ENCODE assay signal across 10 cellular contexts in the genomic region with DNA sequence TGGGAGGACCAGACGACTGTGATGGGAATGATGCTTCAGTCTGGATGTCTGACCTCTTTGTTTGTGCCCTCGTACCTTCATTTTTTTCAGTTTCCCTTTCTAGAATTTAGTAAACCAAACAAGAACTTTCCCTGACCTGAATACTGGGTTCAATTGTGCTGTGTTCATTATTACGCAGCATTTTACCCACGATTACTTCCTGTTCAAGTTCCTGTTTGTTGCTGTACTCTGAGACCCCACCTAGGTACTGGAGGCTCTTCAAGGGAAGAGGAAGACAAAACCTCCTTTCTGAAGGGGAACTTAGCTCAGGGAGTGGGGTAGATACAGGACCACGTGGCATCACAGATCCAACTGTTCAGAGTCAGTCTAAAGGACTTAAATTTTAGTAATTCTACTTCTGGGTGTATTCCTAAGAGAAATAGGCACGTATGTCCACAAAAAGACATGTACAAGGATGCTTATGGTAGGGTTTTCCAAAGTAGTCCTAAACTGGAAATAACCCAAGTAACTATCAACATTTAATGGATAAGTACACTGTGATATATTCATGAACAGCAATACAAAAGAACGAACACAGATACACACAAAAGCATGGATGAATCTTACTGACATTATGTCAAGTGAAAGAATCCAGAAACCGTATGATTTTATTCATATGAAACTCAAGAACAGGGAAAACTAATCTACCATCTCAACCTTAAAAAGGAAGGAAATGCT. TPM values are rescaled to one million over a fixed set of nuclear protein-coding genes. Genes with fewer than 3 reads are reported as not detected.
DNase-seq lines count a peak whose midpoint lies in the region; ATAC-seq, FAIRE-seq and TF ChIP-seq lines count a peak whose summit lies in the region.
"Had no signal": no experiment of that assay in that cellular context is flagged by ENCODE, and none has a peak within 500 bp of the region (broad histone marks: within the 10 kb centered on the region; RNA-seq: fewer than 3 reads in every experiment).

No MANE protein-coding gene starts in this region.

- H3K14ac ChIP-seq in neuronal stem cell (ENCODE audit: low read length) = no peak overlapping the region

- no peak overlapping the region for H2AFZ ChIP-seq in neuronal stem cell (ENCODE audit: low read length)

- no peak overlapping the region for H3K4me2 ChIP-seq in neuronal stem cell (ENCODE audit: insufficient read depth, low read length, poor library complexity, severe bottlenecking)

- TF ChIP-seq POLR2A in GM12891 (IDR thresholded peaks at IDR 0.05; ENCODE audit: low read depth, low read length) = no peak
- no peak for TF ChIP-seq POLR2A in esophagus squamous epithelium (IDR thresholded peaks at IDR 0.05)

- no peak overlapping the region for H2BK5ac ChIP-seq in neuronal stem cell (ENCODE audit: low read length)

- no peak overlapping the region for H4K8ac ChIP-seq in neuronal stem cell (ENCODE audit: low read depth, low read length)

- peak; percentile 87 for FAIRE-seq in GM12891 (lab: Jason Lieb, UNC)

- H3K4ac ChIP-seq in neuronal stem cell (ENCODE audit: low read length) = no peak overlapping the region

- no peak overlapping the region for H3K4me3 ChIP-seq in esophagus squamous epithelium
- no peak overlapping the region for H3K4me3 ChIP-seq in neuronal stem cell (ENCODE audit: low read length in 2 of 2)

- H2AK5ac ChIP-seq in neuronal stem cell (ENCODE audit: low read depth, low read length) = no peak overlapping the region

- no peak for TF ChIP-seq CTCF in esophagus squamous epithelium (IDR thresholded peaks at IDR 0.05)

- intact Hi-C loops in left cardiac atrium (cut with DNase I) (no loop called here), esophagus squamous epithelium (cut with DNase I) (no loop called here)

- no peaks in the 10 kb centered on the region for H3K79me1 ChIP-seq in neuronal stem cell (ENCODE audit: low read depth, low read length)

- no peaks in the 10 kb centered on the region for H3K36me3 ChIP-seq in esophagus squamous epithelium
- H3K36me3 ChIP-seq in neuronal stem cell (replicated peaks in 1 of 2; ENCODE audit: control insufficient read depth in 2 of 2, insufficient read depth in 2 of 2, low read length in 2 of 2) = no peaks in the 10 kb centered on the region

- no peaks in the 10 kb centered on the region for H3K4me1 ChIP-seq in esophagus squamous epithelium
- H3K4me1 ChIP-seq in neuronal stem cell (ENCODE audit: control insufficient read depth in 2 of 2, insufficient read depth in 1 of 2, low read depth in 1 of 2, low read length in 2 of 2) = peaks cover 0 to 5% of the 10 kb centered on the region in 2 donors

- ATAC-seq in GM21576 (IDR thresholded peaks at IDR 0.05; ENCODE audit: unreplicated experiment) (peak; percentile 81), left cardiac atrium (peak; percentile 43 to 61)

- peaks cover 0 to 10% (median 0%) of the 10 kb centered on the region in 3 donors for H3K9me3 ChIP-seq in esophagus squamous epithelium
- H3K9me3 ChIP-seq in neuronal stem cell (replicated peaks in 1 of 2; ENCODE audit: control insufficient read depth in 2 of 2, insufficient read depth in 1 of 2, low read depth in 1 of 2, low read length in 2 of 2) = peaks cover 0 to 2% of the 10 kb centered on the region in 2 donors

- H2BK120ac ChIP-seq in neuronal stem cell (ENCODE audit: low read depth, low read length) = no peak overlapping the region

- H3K18ac ChIP-seq in neuronal stem cell (ENCODE audit: low read length) = no peak overlapping the region

- no peak overlapping the region for H3K23ac ChIP-seq in neuronal stem cell (ENCODE audit: low read depth, low read length, poor library complexity)

- H3K9ac ChIP-seq in neuronal stem cell (ENCODE audit: low read depth, low read length, poor library complexity) = no peak overlapping the region

- DNase-seq in GM12891 (ENCODE audit: insufficient read length, low spot score) (peak; percentile 34), NOMO-1 (lab: John Stamatoyannopoulos, UW; ENCODE audit: unreplicated experiment in 2 of 2) (peak; percentile 75 to 96), left cardiac atrium (no peak), esophagus squamous epithelium (lab: John Stamatoyannopoulos, UW) (no peak), OCI-M2 (lab: John Stamatoyannopoulos, UW; ENCODE audit: unreplicated experiment) (no peak), NCI-H345 treated with DMSO at 0.1 percent for 48 hours (lab: John Stamatoyannopoulos, UW; ENCODE audit: unreplicated experiment) (no peak), neuronal stem cell (ENCODE audit: low spot score) (no peak)

- H3K27ac ChIP-seq in esophagus squamous epithelium (no peak overlapping the region), neuronal stem cell (replicated peaks; ENCODE audit: low read length) (no peak overlapping the region)

- no peak overlapping the region for H2BK12ac ChIP-seq in neuronal stem cell (ENCODE audit: low read length)

- H4K91ac ChIP-seq in neuronal stem cell (ENCODE audit: low read depth, low read length, poor library complexity) = no peak overlapping the region

- 33% methylated on average over 8 of the region's 8 CpGs for WGBS in esophagus squamous epithelium, 2 donors
- WGBS in neuronal stem cell (ENCODE audit: extremely low coverage in 2 of 2, insufficient read length in 2 of 2, insufficient replicate concordance in 1 of 2), 2 donors = no CpG with 5 or more reads among the region's 8 CpGs

- H2BK15ac ChIP-seq in neuronal stem cell (ENCODE audit: low read length) = no peak overlapping the region

- H3K27me3 ChIP-seq in esophagus squamous epithelium (no peaks in the 10 kb centered on the region), neuronal stem cell (ENCODE audit: control insufficient read depth in 3 of 3, insufficient read depth in 3 of 3, low read depth in 1 of 3, low read length in 3 of 3) (no peaks in the 10 kb centered on the region)

TF ChIP-seq in GM12891, 5 proteins besides CTCF, POLR2A, EP300 and RAD21:
- no peak for TF ChIP-seq PAX5 (IDR thresholded peaks at IDR 0.05; ENCODE audit: insufficient read depth, low read length, severe bottlenecking)
- peak; percentile 33; the same call in 1 of the 2 replicates for TF ChIP-seq SPI1 (IDR thresholded peaks at IDR 0.05; ENCODE audit: low read depth, low read length)
TF ChIP-seq in GM12891: peak in this region for 1.

RNA-seq across cellular contexts. Expression of a gene that starts 9.1 kb away (rescaled TPM):
- polyA plus RNA-seq in GM12891 (2012; ENCODE audit: low read depth, missing spikeins) = 98.4 TPM
- total RNA-seq in left cardiac atrium = 1 to 10 TPM; 4.1 to 4.7 TPM
- 1 to 10 TPM in 2 of 4 donors, under 1 TPM in 2; 0.38 to 4.0 (median 1.7) TPM for total RNA-seq in esophagus squamous epithelium
- polyA plus RNA-seq in neuronal stem cell (2013, experiment 1 of 2) = 2.7 TPM
- polyA plus RNA-seq in neuronal stem cell (2013, experiment 2 of 2) = 2.8 TPM
- total RNA-seq: chondrocyte, RPMI7951 had no signal

Comparison
In these comparisons a context has a peak if more than half of its experiments do, and no peak if none do; other contexts are left out.
1. DNase-seq: peak in GM12891 (single experiment) and NOMO-1 (2 of 2); none in left cardiac atrium (single experiment), esophagus squamous epithelium (single experiment), OCI-M2 (single experiment), NCI-H345 treated with DMSO at 0.1 percent for 48 hours (single experiment) and neuronal stem cell (single experiment).